In genomic region chr1:168498159-168498609, GRCh38 we compare ENCODE assay signal across 14 cellular contexts. TPM values are rescaled to one million over a fixed set of nuclear protein-coding genes. Genes with fewer than 3 reads are reported as not detected.
DNase-seq lines count a peak whose midpoint lies in the region; ATAC-seq and TF ChIP-seq lines count a peak whose summit lies in the region.
"Had no signal": no experiment of that assay in that cellular context is flagged by ENCODE, and none has a peak within 500 bp of the region (broad histone marks: within the 10 kb centered on the region; RNA-seq: fewer than 3 reads in every experiment).

No MANE protein-coding gene starts in this region.

- peak overlapping the region; percentile 97 for H3K27ac ChIP-seq in cardiac muscle cell
- H3K27ac ChIP-seq in PC-3 (ENCODE audit: low read length): peak overlapping the region; percentile 93
- H3K27ac ChIP-seq in vagina: peak overlapping the region; percentile 13
- H3K27ac ChIP-seq: BLaER1, epithelial cell of prostate had no signal

- H3K27me3 ChIP-seq in cardiac muscle cell (no peaks in the 10 kb centered on the region), PC-3 (ENCODE audit: low read length) (no peaks in the 10 kb centered on the region), vagina (no peaks in the 10 kb centered on the region)
- H3K27me3 ChIP-seq: BLaER1 had no signal

- TF ChIP-seq CTCF in cardiac muscle cell (IDR thresholded peaks at IDR 0.05; ENCODE audit: low read depth, low read length): no peak
- TF ChIP-seq CTCF in PC-3 (conservative IDR thresholded peaks at IDR 0.05; ENCODE audit: low read depth, low read length): no peak
- TF ChIP-seq CTCF in vagina (IDR thresholded peaks at IDR 0.05): no peak

- no peaks in the 10 kb centered on the region for H3F3A ChIP-seq in PC-3 (ENCODE audit: low read length, unreplicated experiment)

- H3K9me3 ChIP-seq in cardiac muscle cell (ENCODE audit: low read depth) (no peaks in the 10 kb centered on the region), PC-3 (ENCODE audit: low read length) (no peaks in the 10 kb centered on the region), vagina (no peaks in the 10 kb centered on the region)
- H3K9me3 ChIP-seq: BLaER1 had no signal

- no peak overlapping the region for H3K4me3 ChIP-seq in cardiac muscle cell
- no peak overlapping the region for H3K4me3 ChIP-seq in PC-3 (ENCODE audit: low read length)
- no peak overlapping the region for H3K4me3 ChIP-seq in vagina
- H3K4me3 ChIP-seq: BLaER1, GM12878, lung had no signal

- CTCF ChIA-PET in PC-3 (lab: Charles Lee): no interaction called here

- no peak overlapping the region for H3K9ac ChIP-seq in PC-3 (ENCODE audit: low read length)
- H3K9ac ChIP-seq: BLaER1 had no signal

- no peaks in the 10 kb centered on the region for H3K79me2 ChIP-seq in PC-3 (ENCODE audit: low read length)

- no TSS peak for BruUV-seq in PC-3 (replicated peaks; lab: Mats Ljungman, UMichigan)

- intact Hi-C loops in cardiac septum (cut with DNase I) (no loop called here), PC-3 (cut with micrococcal nuclease) (no loop called here), vagina (cut with DNase I) (no loop called here)

- H3K4me2 ChIP-seq in PC-3 (ENCODE audit: low read length): peak overlapping the region; percentile 71
- H3K4me2 ChIP-seq: BLaER1 had no signal

- H2AFZ ChIP-seq in PC-3 (ENCODE audit: low read length): no peak overlapping the region

- H3K36me3 ChIP-seq in cardiac muscle cell (no peaks in the 10 kb centered on the region), PC-3 (ENCODE audit: low read depth, low read length) (no peaks in the 10 kb centered on the region), vagina (no peaks in the 10 kb centered on the region)
- H3K36me3 ChIP-seq: BLaER1 had no signal

- POLR2A ChIA-PET in PC-3 (lab: Charles Lee; ENCODE audit: unreplicated experiment): no interaction called here

- H3K9me2 ChIP-seq in PC-3 (replicated peaks; ENCODE audit: low read length): no peaks in the 10 kb centered on the region

- H4K20me1 ChIP-seq in PC-3 (ENCODE audit: low read length): no peaks in the 10 kb centered on the region
- H4K20me1 ChIP-seq: BLaER1 had no signal

- TF ChIP-seq POLR2A in vagina (IDR thresholded peaks at IDR 0.05): no peak

- H3K4me1 ChIP-seq in cardiac muscle cell (ENCODE audit: low read depth) (peaks cover 53% of the 10 kb centered on the region), PC-3 (ENCODE audit: insufficient read depth, low read length) (peaks cover 31% of the 10 kb centered on the region), vagina (peaks cover 13% of the 10 kb centered on the region)
- H3K4me1 ChIP-seq: BLaER1 had no signal

- no peak for ATAC-seq in PC-3
- ATAC-seq: GM12878 had no signal

- DNase-seq in cardiac muscle cell (ENCODE audit: low read depth in 1 of 2, low spot score in 1 of 2) (peak; percentile 87 to 95), cardiac septum (ENCODE audit: low spot score) (no peak), PC-3 (no peak), globus pallidus (ENCODE audit: low spot score) (peak; percentile 3), vagina (ENCODE audit: extremely low spot score in 2 of 2) (no peak), hippocampal formation (lab: John Stamatoyannopoulos, UW) (no peak), NCI-H2081 treated with DMSO at 0.1 percent for 48 hours (lab: John Stamatoyannopoulos, UW) (no peak)
- DNase-seq in central memory CD4-positive, alpha-beta T cell: no peak
- DNase-seq: activated CD4-positive, alpha-beta T cell treated with anti-CD3 and anti-CD28 coated beads for 48 hours; stimulated activated naive CD4-positive, alpha-beta T cell treated with Interleukin-2 at 50 U/mL for 16 hours had no signal

RNA-seq across cellular contexts. Expression of gene XCL2, which starts 45.6 kb away (rescaled TPM):
- total RNA-seq in cardiac muscle cell (not detected in 2 replicates), cardiac septum (not detected), PC-3 (2014; rRNA removed) (not detected in 2 replicates), vagina (not detected)
- 0.35 TPM in 1 of 2 replicates, not detected in the other for polyA plus RNA-seq in cardiac muscle cell

Comparison
In these comparisons a context has a peak if more than half of its experiments do, and no peak if none do; other contexts are left out.
1. DNase-seq: peak in cardiac muscle cell (2 of 2) and globus pallidus (single experiment); none in cardiac septum (single experiment), PC-3 (single experiment), vagina (0 of 2), central memory CD4-positive, alpha-beta T cell (single experiment), hippocampal formation (0 of 2) and NCI-H2081 treated with DMSO at 0.1 percent for 48 hours (single experiment).
2. H3K27ac ChIP-seq: peak in every context shown above with its lines; median percentile 97 in cardiac muscle cell; 93 in PC-3; 13 in vagina.